Comparison of ENCODE assay signal across 13 cellular contexts in genomic region chr1:230572121-230573083, GRCh38.
DNase-seq lines count a peak whose midpoint lies in the region; ATAC-seq and TF ChIP-seq lines count a peak whose summit lies in the region.
"Had no signal": no experiment of that assay in that cellular context is flagged by ENCODE, and none has a peak within 500 bp of the region (broad histone marks: within the 10 kb centered on the region; RNA-seq: fewer than 3 reads in every experiment).

No MANE protein-coding gene starts in this region.

- H3K9me3 ChIP-seq in breast epithelium (no peaks in the 10 kb centered on the region), duodenal mucosa (ENCODE audit: control insufficient read depth in 1 of 2, low read length in 2 of 2) (no peaks in the 10 kb centered on the region), mesodermal cell (ENCODE audit: control insufficient read depth, low read length) (no peaks in the 10 kb centered on the region)
- H3K9me3 ChIP-seq: adrenal gland, psoas muscle, uterus had no signal

- H3K27me3 ChIP-seq in breast epithelium = no peaks in the 10 kb centered on the region
- no peaks in the 10 kb centered on the region for H3K27me3 ChIP-seq in duodenal mucosa (ENCODE audit: control insufficient read depth in 1 of 2, insufficient read depth in 2 of 2, low read length in 2 of 2)
- H3K27me3 ChIP-seq: adrenal gland, uterus had no signal

- H3K4me3 ChIP-seq in breast epithelium (no peak overlapping the region), duodenal mucosa (ENCODE audit: low read depth in 1 of 2, low read length in 2 of 2) (peak overlapping the region; percentile 31 to 36), mesodermal cell (ENCODE audit: extremely low read depth, insufficient read depth, low read length, poor library complexity, severe bottlenecking) (no peak overlapping the region)
- H3K4me3 ChIP-seq: psoas muscle, uterus had no signal

- no peak for TF ChIP-seq CTCF in MCF 10A (IDR thresholded peaks at IDR 0.05; ENCODE audit: unreplicated experiment)
- no peak for TF ChIP-seq CTCF in breast epithelium (IDR thresholded peaks at IDR 0.05)

- WGBS in mesodermal cell (ENCODE audit: insufficient coverage in 2 of 2), 2 experiments = 70 to 74% methylated on average over 2 to 5 of the region's 7 CpGs

- H3K36me3 Mint-ChIP-seq in MCF 10A (ENCODE audit: insufficient read depth, unreplicated experiment) = no peaks in the 10 kb centered on the region
- no peaks in the 10 kb centered on the region for H3K36me3 Mint-ChIP-seq in activated CD4-positive, alpha-beta T cell treated with anti-CD3 and anti-CD28 coated beads for 36 hours (ENCODE audit: low read depth)

- H3K9me3 Mint-ChIP-seq in MCF 10A (ENCODE audit: unreplicated experiment) = no peaks in the 10 kb centered on the region
- no peaks in the 10 kb centered on the region for H3K9me3 Mint-ChIP-seq in activated CD4-positive, alpha-beta T cell treated with anti-CD3 and anti-CD28 coated beads for 36 hours (ENCODE audit: low read depth)
- H3K9me3 Mint-ChIP-seq: T-helper 2 cell treated with Interferon-gamma antibody and Interleukin-4, amounts not matched to agents 5 μg/mL and 100 μg/mL, for 36 hours had no signal

- ATAC-seq in HG02938 (IDR thresholded peaks at IDR 0.05; ENCODE audit: unreplicated experiment) = no peak
- no peak for ATAC-seq in activated CD4-positive, alpha-beta T cell treated with anti-CD3 and anti-CD28 coated beads for 36 hours
- ATAC-seq: psoas muscle had no signal

- no peak for TF ChIP-seq POLR2A in breast epithelium (IDR thresholded peaks at IDR 0.05)

- H3K27ac ChIP-seq in breast epithelium (peak overlapping the region in 1 of 2 donors; percentile 5), duodenal mucosa (ENCODE audit: low read depth, low read length) (no peak overlapping the region), mesodermal cell (ENCODE audit: low read depth, low read length, severe bottlenecking) (peak overlapping the region; percentile 38)
- H3K27ac ChIP-seq: adrenal gland, psoas muscle, uterus had no signal

- no peak overlapping the region for H3K4me3 Mint-ChIP-seq in MCF 10A (ENCODE audit: unreplicated experiment)
- H3K4me3 Mint-ChIP-seq in activated CD4-positive, alpha-beta T cell treated with anti-CD3 and anti-CD28 coated beads for 36 hours = no peak overlapping the region
- H3K4me3 Mint-ChIP-seq: T-helper 2 cell treated with Interferon-gamma antibody and Interleukin-4, amounts not matched to agents 5 μg/mL and 100 μg/mL, for 36 hours had no signal

- no peaks in the 10 kb centered on the region for H3K4me1 ChIP-seq in breast epithelium
- H3K4me1 ChIP-seq in duodenal mucosa (ENCODE audit: control insufficient read depth in 1 of 2, insufficient read depth in 2 of 2, low read length in 2 of 2) = peaks cover 33 to 36% of the 10 kb centered on the region in 2 donors
- H3K4me1 ChIP-seq in mesodermal cell (ENCODE audit: control insufficient read depth, insufficient read depth, low read length, poor library complexity, severe bottlenecking) = peaks cover 15% of the 10 kb centered on the region
- H3K4me1 ChIP-seq: psoas muscle, uterus had no signal

- H3K4me1 Mint-ChIP-seq in MCF 10A (ENCODE audit: insufficient read depth, unreplicated experiment) = peaks cover 26% of the 10 kb centered on the region
- H3K4me1 Mint-ChIP-seq in activated CD4-positive, alpha-beta T cell treated with anti-CD3 and anti-CD28 coated beads for 36 hours = peaks cover 8% of the 10 kb centered on the region

- no peak overlapping the region for H3K9ac ChIP-seq in duodenal mucosa (ENCODE audit: low read depth in 1 of 2, low read length in 2 of 2)

- DNase-seq in MCF 10A (ENCODE audit: unreplicated experiment) (peak; percentile 47), breast epithelium (ENCODE audit: low spot score in 2 of 2) (no peak), activated gamma-delta T cell (lab: John Stamatoyannopoulos, UW) (no peak)
- no peak for DNase-seq in activated CD4-positive, alpha-beta T cell treated with anti-CD3 and anti-CD28 coated beads, Interleukin-2, amount 50 U/mL, for 4 hours
- no peak for DNase-seq in activated CD4-positive, alpha-beta T cell treated with anti-CD3 and anti-CD28 coated beads for 36 hours
- DNase-seq: adrenal gland; NK-92 treated with Interleukin-12 subunit alpha and Interleukin-12 subunit beta, amount 100 ng/mL, for 24 hours; psoas muscle; uterus had no signal

- intact Hi-C loops in MCF 10A (cut with micrococcal nuclease) (no loop called here), breast epithelium (cut with DNase I; ENCODE audit: low total_unique reads) (no loop called here)
- intact Hi-C loops in activated CD4-positive, alpha-beta T cell treated with anti-CD3 and anti-CD28 coated beads for 36 hours (cut with DNase I, micrococcal nuclease) = no loop called here

- peaks cover 12% of the 10 kb centered on the region for H3K27me3 Mint-ChIP-seq in MCF 10A (ENCODE audit: insufficient read depth, unreplicated experiment)
- peaks cover 15% of the 10 kb centered on the region for H3K27me3 Mint-ChIP-seq in activated CD4-positive, alpha-beta T cell treated with anti-CD3 and anti-CD28 coated beads for 36 hours

- POLR2A ChIA-PET in MCF 10A (lab: Yijun Ruan, JAX) = interaction anchor here (0.8 to 1.2 kb wide), 2 partner anchors 13 to 71 kb away, joined by 3 to 4 read pairs; no protein-coding TSS in a partner anchor
- POLR2A ChIA-PET in activated CD4-positive, alpha-beta T cell treated with anti-CD3 and anti-CD28 coated beads for 36 hours (lab: Charles Lee) = no interaction called here

- BruUV-seq in MCF 10A (replicated peaks; lab: Mats Ljungman, UMichigan) = no TSS peak

- H3K27ac Mint-ChIP-seq in MCF 10A (ENCODE audit: low read depth, unreplicated experiment) = no peak overlapping the region
- H3K27ac Mint-ChIP-seq in activated CD4-positive, alpha-beta T cell treated with anti-CD3 and anti-CD28 coated beads for 36 hours = no peak overlapping the region
- H3K27ac Mint-ChIP-seq: T-helper 2 cell treated with Interferon-gamma antibody and Interleukin-4, amounts not matched to agents 5 μg/mL and 100 μg/mL, for 36 hours had no signal

- CTCF ChIA-PET in MCF 10A (lab: Yijun Ruan, JAX) = interaction anchor here (0.7 to 1.1 kb wide), 2 partner anchors 11 to 18 kb away, joined by 3 to 5 read pairs; no protein-coding TSS in a partner anchor
- CTCF ChIA-PET in activated CD4-positive, alpha-beta T cell treated with anti-CD3 and anti-CD28 coated beads for 36 hours (lab: Charles Lee) = interaction anchor here (1.1 kb wide), 1 partner anchor 69 kb away, joined by 3 read pairs; no protein-coding TSS in a partner anchor

- H3K36me3 ChIP-seq in breast epithelium (no peaks in the 10 kb centered on the region), duodenal mucosa (ENCODE audit: control insufficient read depth in 1 of 2, insufficient read depth in 2 of 2, low read length in 2 of 2) (no peaks in the 10 kb centered on the region), mesodermal cell (ENCODE audit: control insufficient read depth, insufficient read depth, low read length) (no peaks in the 10 kb centered on the region)
- H3K36me3 ChIP-seq: adrenal gland, uterus had no signal

Comparison
In these comparisons a context has a peak if more than half of its experiments do, and no peak if none do; other contexts are left out.
1. H3K4me3 ChIP-seq: peak in duodenal mucosa (2 of 2); none in breast epithelium (0 of 3) and mesodermal cell (single experiment).